ENCODE assay signal across 15 cellular contexts in the genomic region with DNA sequence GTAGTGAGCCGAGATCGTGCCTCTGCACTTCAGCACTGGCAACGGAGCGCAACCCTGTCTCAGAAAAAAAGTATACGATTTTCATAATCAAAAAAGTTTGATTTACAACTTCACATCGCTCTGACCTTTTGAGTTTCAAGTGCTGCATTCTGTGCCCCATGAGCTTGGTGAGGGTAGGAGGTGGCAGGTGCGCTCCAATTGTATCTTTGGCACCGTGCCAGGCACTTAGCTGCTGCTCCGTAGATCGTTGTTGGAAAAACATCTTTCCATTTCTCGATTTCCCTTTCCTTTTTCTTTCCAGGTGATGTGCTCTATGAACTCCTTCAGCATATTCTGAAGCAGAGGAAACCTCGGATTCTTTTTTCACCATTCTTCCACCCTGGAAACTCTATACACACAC.
DNase-seq lines count a peak whose midpoint lies in the region; ATAC-seq and TF ChIP-seq lines count a peak whose summit lies in the region.
"Had no signal": no experiment of that assay in that cellular context is flagged by ENCODE, and none has a peak within 500 bp of the region (broad histone marks: within the 10 kb centered on the region; RNA-seq: fewer than 3 reads in every experiment).

No MANE protein-coding gene starts in this region.

- H3K27ac Mint-ChIP-seq in T-helper 1 cell treated with Interleukin-12 subunit alpha and Interleukin-12 subunit beta and Interleukin-4 antibody, amounts not matched to agents 30 μg/mL and 1 μg/mL, for 36 hours: peak overlapping the region; percentile 18
- H3K27ac Mint-ChIP-seq in progenitor cell of endocrine pancreas: peak overlapping the region; percentile 1
- H3K27ac Mint-ChIP-seq: activated CD4-positive, alpha-beta memory T cell treated with anti-CD3 and anti-CD28 coated beads for 36 hours had no signal

- no peaks in the 10 kb centered on the region for H3K27me3 Mint-ChIP-seq in T-helper 1 cell treated with Interleukin-12 subunit alpha and Interleukin-12 subunit beta and Interleukin-4 antibody, amounts not matched to agents 30 μg/mL and 1 μg/mL, for 36 hours (ENCODE audit: low read depth)
- no peaks in the 10 kb centered on the region for H3K27me3 Mint-ChIP-seq in progenitor cell of endocrine pancreas
- H3K27me3 Mint-ChIP-seq: activated CD4-positive, alpha-beta memory T cell treated with anti-CD3 and anti-CD28 coated beads for 36 hours had no signal

- DNase-seq in T-helper 1 cell: no peak
- peak; percentile 72 to 80 for DNase-seq in NCI-H187 (lab: John Stamatoyannopoulos, UW)
- DNase-seq in NCI-H82 (lab: John Stamatoyannopoulos, UW): peak; percentile 51
- no peak for DNase-seq in progenitor cell of endocrine pancreas (ENCODE audit: low spot score, unreplicated experiment)
- DNase-seq in NCI-H1930 (lab: John Stamatoyannopoulos, UW): no peak
- DNase-seq in erythroblast (lab: John Stamatoyannopoulos, UW): no peak
- DNase-seq: activated CD4-positive, alpha-beta memory T cell treated with anti-CD3 and anti-CD28 coated beads for 36 hours; Caco-2; heart left ventricle; islet precursor cell; right cardiac atrium; SIG-M5; T1000 had no signal

- H3K9me3 Mint-ChIP-seq in T-helper 1 cell treated with Interleukin-12 subunit alpha and Interleukin-12 subunit beta and Interleukin-4 antibody, amounts not matched to agents 30 μg/mL and 1 μg/mL, for 36 hours: no peaks in the 10 kb centered on the region
- H3K9me3 Mint-ChIP-seq in progenitor cell of endocrine pancreas (ENCODE audit: low read depth): no peaks in the 10 kb centered on the region
- H3K9me3 Mint-ChIP-seq: activated CD4-positive, alpha-beta memory T cell treated with anti-CD3 and anti-CD28 coated beads for 36 hours had no signal

- ATAC-seq in HG03565 (IDR thresholded peaks at IDR 0.05; ENCODE audit: unreplicated experiment): no peak
- ATAC-seq: heart left ventricle, right cardiac atrium had no signal

- TF ChIP-seq CTCF in progenitor cell of endocrine pancreas (IDR thresholded peaks at IDR 0.05; ENCODE audit: unreplicated experiment): no peak

- H3K36me3 Mint-ChIP-seq in T-helper 1 cell treated with Interleukin-12 subunit alpha and Interleukin-12 subunit beta and Interleukin-4 antibody, amounts not matched to agents 30 μg/mL and 1 μg/mL, for 36 hours (ENCODE audit: low read depth): peaks cover 50% of the 10 kb centered on the region
- peaks cover 31% of the 10 kb centered on the region for H3K36me3 Mint-ChIP-seq in progenitor cell of endocrine pancreas (ENCODE audit: insufficient read depth)

- TF ChIP-seq POLR2A in erythroblast (IDR thresholded peaks at IDR 0.05; ENCODE audit: low read length): no peak

- no peak overlapping the region for H3K4me3 Mint-ChIP-seq in T-helper 1 cell treated with Interleukin-12 subunit alpha and Interleukin-12 subunit beta and Interleukin-4 antibody, amounts not matched to agents 30 μg/mL and 1 μg/mL, for 36 hours
- no peak overlapping the region for H3K4me3 Mint-ChIP-seq in progenitor cell of endocrine pancreas (ENCODE audit: low read depth)
- H3K4me3 Mint-ChIP-seq: activated CD4-positive, alpha-beta memory T cell treated with anti-CD3 and anti-CD28 coated beads for 36 hours had no signal

- peaks cover 45% of the 10 kb centered on the region for H3K4me1 Mint-ChIP-seq in T-helper 1 cell treated with Interleukin-12 subunit alpha and Interleukin-12 subunit beta and Interleukin-4 antibody, amounts not matched to agents 30 μg/mL and 1 μg/mL, for 36 hours (ENCODE audit: low read depth)
- peaks cover 19% of the 10 kb centered on the region for H3K4me1 Mint-ChIP-seq in progenitor cell of endocrine pancreas (ENCODE audit: low read depth)

Comparison
In these comparisons a context has a peak if more than half of its experiments do, and no peak if none do; other contexts are left out.
1. DNase-seq: peak in NCI-H187 (2 of 2) and NCI-H82 (single experiment); none in T-helper 1 cell (0 of 5), progenitor cell of endocrine pancreas (single experiment), NCI-H1930 (0 of 2) and erythroblast (0 of 2).